10 cellular contexts compared by ENCODE assay signal in the genomic region with DNA sequence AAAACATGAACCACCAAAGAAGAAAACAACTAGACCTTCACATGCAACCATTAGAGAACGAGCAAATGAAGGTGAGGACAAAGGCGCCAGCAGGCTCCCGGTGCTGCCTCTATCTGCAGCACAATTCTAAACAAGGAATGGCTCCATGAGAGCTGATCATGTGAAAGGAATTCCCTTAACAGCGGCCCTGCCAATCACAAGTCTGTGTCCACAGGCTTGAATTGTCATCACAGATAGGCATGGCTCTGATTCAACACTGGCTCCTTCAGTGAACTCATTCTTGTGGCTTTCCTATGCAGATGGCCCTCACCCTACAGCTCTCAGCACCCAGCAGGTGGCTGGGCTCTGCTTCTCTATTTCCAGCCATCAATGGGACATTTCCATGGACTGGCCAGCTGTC. TPM values are rescaled to one million over a fixed set of nuclear protein-coding genes. Genes with fewer than 3 reads are reported as not detected.
A peak's percentile ranks its signal among the peaks of the same experiment; 100 is the strongest.
DNase-seq lines count a peak whose midpoint lies in the region; ATAC-seq and TF ChIP-seq lines count a peak whose summit lies in the region.
"Had no signal": no experiment of that assay in that cellular context is flagged by ENCODE, and none has a peak within 500 bp of the region (broad histone marks: within the 10 kb centered on the region; RNA-seq: fewer than 3 reads in every experiment).

No MANE protein-coding gene starts in this region.

- DNase-seq in DMS53 (lab: John Stamatoyannopoulos, UW) (peak; percentile 94), NCI-H2196 treated with DMSO at 0.1 percent for 48 hours (lab: John Stamatoyannopoulos, UW; ENCODE audit: unreplicated experiment) (peak; percentile 37), myocyte (ENCODE audit: low read depth) (peak; percentile 100), posterior cingulate gyrus (no peak), OCI-LY7 (ENCODE audit: low spot score) (no peak)
- DNase-seq in activated effector memory CD4-positive, alpha-beta T cell treated with anti-CD3 and anti-CD28 coated beads, Interleukin-2, amount 50 U/mL, for 16 hours: no peak
- DNase-seq: T-cell had no signal

- no peaks in the 10 kb centered on the region for H3K79me2 ChIP-seq in OCI-LY7 (ENCODE audit: insufficient read depth, low read depth, low read length)

- 22 to 34% methylated on average over 4 of the region's 4 CpGs for WGBS in ectodermal cell, 2 experiments

- intact Hi-C loops in posterior cingulate gyrus (cut with DNase I) (no loop called here), OCI-LY7 (cut with micrococcal nuclease; ENCODE audit: unreplicated experiment) (no loop called here)

- ATAC-seq in GM18907 (IDR thresholded peaks at IDR 0.05; ENCODE audit: unreplicated experiment): no peak
- ATAC-seq: T-cell had no signal

- no peak overlapping the region for H2AFZ ChIP-seq in OCI-LY7 (ENCODE audit: low read length)

- H3K4me2 ChIP-seq in OCI-LY7 (ENCODE audit: low read length): no peak overlapping the region

- peaks cover 8% of the 10 kb centered on the region for H3K36me3 ChIP-seq in ectodermal cell (ENCODE audit: control insufficient read depth, insufficient read depth, low read length)
- no peaks in the 10 kb centered on the region for H3K36me3 ChIP-seq in OCI-LY7 (ENCODE audit: insufficient read depth, low read length)

- H3K27me3 ChIP-seq in ectodermal cell (ENCODE audit: control insufficient read depth, insufficient read depth, low read length, poor library complexity, severe bottlenecking): no peaks in the 10 kb centered on the region

- peak overlapping the region; percentile 70 for H3K27ac ChIP-seq in ectodermal cell (ENCODE audit: insufficient read depth, low read depth, low read length, poor library complexity, severe bottlenecking)
- H3K27ac ChIP-seq in OCI-LY7 (ENCODE audit: low read depth, low read length, poor library complexity, severe bottlenecking): no peak overlapping the region

- H3K4me3 ChIP-seq in ectodermal cell (ENCODE audit: insufficient read depth, low read depth, low read length) (no peak overlapping the region), OCI-LY7 (ENCODE audit: low read depth, low read length, poor library complexity, severe bottlenecking) (no peak overlapping the region)
- H3K4me3 ChIP-seq: lung had no signal

- CTCF ChIA-PET in OCI-LY7 (lab: Charles Lee; ENCODE audit: unreplicated experiment): no interaction called here

- H3K9me3 ChIP-seq in ectodermal cell (ENCODE audit: control insufficient read depth, low read length) (no peaks in the 10 kb centered on the region), OCI-LY7 (ENCODE audit: low read length) (no peaks in the 10 kb centered on the region)

- no peak for TF ChIP-seq CTCF in OCI-LY7 (conservative IDR thresholded peaks at IDR 0.05; ENCODE audit: low read length)

- POLR2A ChIA-PET in OCI-LY7 (lab: Charles Lee): interaction anchor here (0.6 to 0.7 kb wide), 2 partner anchors 11 to 33 kb away, joined by 3 to 8 read pairs; no protein-coding TSS in a partner anchor

- H4K20me1 ChIP-seq in OCI-LY7 (ENCODE audit: insufficient read depth, low read length): no peaks in the 10 kb centered on the region

- H3K9me2 ChIP-seq in OCI-LY7 (ENCODE audit: insufficient read depth, low read length): no peaks in the 10 kb centered on the region

- no TSS peak for BruUV-seq in OCI-LY7 (replicated peaks; lab: Mats Ljungman, UMichigan)

- H3K4me1 ChIP-seq in ectodermal cell (ENCODE audit: control insufficient read depth, insufficient read depth, low read length) (peaks cover 16% of the 10 kb centered on the region), OCI-LY7 (ENCODE audit: insufficient read depth, low read length, poor library complexity, severe bottlenecking) (no peaks in the 10 kb centered on the region)

RNA-seq across cellular contexts. Expression of a gene that starts 36.3 kb away (rescaled TPM):
- polyA plus RNA-seq in ectodermal cell (2013, experiment 1 of 4): 107 TPM
- polyA plus RNA-seq in ectodermal cell (2013, experiment 2 of 4): 105 TPM
- 85.6 TPM for polyA plus RNA-seq in ectodermal cell (2013, experiment 3 of 4)
- 100 TPM for polyA plus RNA-seq in ectodermal cell (2013, experiment 4 of 4)
- total RNA-seq in myocyte: 105 and 123 TPM in 2 replicates
- polyA plus RNA-seq in myocyte (2012): 121 TPM
- not detected in 2 replicates for total RNA-seq in OCI-LY7 (2014; rRNA removed; shearing (Covaris generic))
- 0.17 TPM in 1 of 2 replicates, not detected in the other for total RNA-seq in OCI-LY7 (2022)

Comparison
In these comparisons a context has a peak if more than half of its experiments do, and no peak if none do; other contexts are left out.
1. DNase-seq: peak in DMS53 (single experiment), NCI-H2196 treated with DMSO at 0.1 percent for 48 hours (single experiment) and myocyte (single experiment); none in posterior cingulate gyrus (0 of 10), OCI-LY7 (single experiment) and activated effector memory CD4-positive, alpha-beta T cell treated with anti-CD3 and anti-CD28 coated beads, Interleukin-2, amount 50 U/mL, for 16 hours (single experiment).
2. RNA of a gene that starts 36.3 kb away (total RNA-seq): 105 to 123 TPM in myocyte; 0.17 TPM in OCI-LY7; every median in the first group is over 10 times any median in the second.